Comparison of ENCODE assay signal across 8 cellular contexts in the genomic region with DNA sequence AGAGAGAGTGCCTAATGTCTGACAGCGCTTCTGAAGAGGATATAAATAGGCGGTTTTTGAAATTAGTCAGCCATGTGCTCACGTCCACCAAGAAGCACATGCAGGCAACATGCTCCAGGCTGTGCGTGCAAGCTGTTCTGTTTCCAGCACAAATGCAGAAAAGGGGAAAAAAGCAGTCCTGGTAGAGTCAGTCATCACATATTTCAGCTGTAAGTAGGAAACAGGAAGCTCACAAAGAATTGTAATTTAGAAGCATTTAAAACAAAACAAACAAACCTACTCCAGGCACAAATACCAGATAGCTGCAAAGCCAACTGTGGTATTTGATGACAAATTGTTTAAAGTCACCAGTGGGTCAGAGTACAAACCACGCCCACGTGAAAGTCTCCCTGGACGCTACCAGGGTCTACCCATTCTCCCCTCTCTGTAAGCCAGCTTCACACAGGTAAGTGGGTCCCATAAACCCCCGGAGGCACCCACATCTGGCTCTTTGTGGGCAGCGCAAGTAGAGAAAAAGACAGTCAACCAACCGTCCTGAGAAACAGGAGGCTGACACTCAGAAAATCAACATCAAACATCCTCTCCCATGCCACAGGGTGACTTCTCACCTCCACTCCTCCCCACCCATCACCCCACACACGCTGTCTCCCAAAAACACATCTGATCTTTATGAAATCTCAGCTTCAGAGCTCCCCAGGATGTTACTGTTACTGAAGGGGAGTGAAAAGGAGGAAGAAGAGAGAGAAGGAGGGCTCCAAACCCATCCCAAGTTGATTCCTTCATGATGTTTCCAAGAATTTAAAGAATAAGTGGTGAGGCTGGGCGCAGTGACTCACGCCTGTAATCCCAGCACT.
A peak's percentile ranks its signal among the peaks of the same experiment; 100 is the strongest.
DNase-seq lines count a peak whose midpoint lies in the region; ATAC-seq and TF ChIP-seq lines count a peak whose summit lies in the region.

No MANE protein-coding gene starts in this region.

- H3F3A ChIP-seq in PC-3 (ENCODE audit: low read length, unreplicated experiment), result no peaks in the 10 kb centered on the region

- no peaks in the 10 kb centered on the region for H4K20me1 ChIP-seq in PC-3 (ENCODE audit: low read length)

- H2AFZ ChIP-seq in PC-3 (ENCODE audit: low read length), result no peak overlapping the region

- no peaks in the 10 kb centered on the region for H3K9me2 ChIP-seq in PC-3 (replicated peaks; ENCODE audit: low read length)

- H3K9me3 ChIP-seq in PC-3 (ENCODE audit: low read length) (no peaks in the 10 kb centered on the region), mucosa of rectum (ENCODE audit: control insufficient read depth in 2 of 2, low read length in 2 of 2) (no peaks in the 10 kb centered on the region)

- peaks cover 70% of the 10 kb centered on the region for H3K4me1 ChIP-seq in PC-3 (ENCODE audit: insufficient read depth, low read length)
- peaks cover 18 to 19% of the 10 kb centered on the region in 2 donors for H3K4me1 ChIP-seq in mucosa of rectum (ENCODE audit: control insufficient read depth in 2 of 2, insufficient read depth in 2 of 2, low read length in 2 of 2)

- peak overlapping the region; percentile 83 for H3K9ac ChIP-seq in PC-3 (ENCODE audit: low read length)
- H3K9ac ChIP-seq in mucosa of rectum (ENCODE audit: low read depth in 1 of 2, low read length in 2 of 2), result peak overlapping the region in 1 of 2 donors; percentile 24

- TSS peak; percentile 68 for BruUV-seq in PC-3 (replicated peaks; lab: Mats Ljungman, UMichigan)

- ATAC-seq in PC-3, result peak; percentile 64

- H3K36me3 ChIP-seq in PC-3 (ENCODE audit: low read depth, low read length) (peaks cover 18% of the 10 kb centered on the region; the same call in 1 of the 2 replicates), mucosa of rectum (ENCODE audit: control insufficient read depth in 2 of 2, insufficient read depth in 2 of 2, low read length in 2 of 2) (peaks cover 0 to 9% of the 10 kb centered on the region in 2 donors)

- POLR2A ChIA-PET in PC-3 (lab: Charles Lee; ENCODE audit: unreplicated experiment), result interaction anchor here (0.5 to 1.0 kb wide), 4 partner anchors 10 to 372 kb away, joined by 3 to 8 read pairs (median 4); no protein-coding TSS in a partner anchor

- peak overlapping the region; percentile 64 for H3K4me2 ChIP-seq in PC-3 (ENCODE audit: low read length)

- H3K4me3 ChIP-seq in PC-3 (ENCODE audit: low read length), result peak overlapping the region; percentile 37
- peak overlapping the region; percentile 7 for H3K4me3 ChIP-seq in choroid plexus epithelial cell (ENCODE audit: low read depth, low read length)
- H3K4me3 ChIP-seq in mucosa of rectum (ENCODE audit: low read length in 2 of 2), result peak overlapping the region in 1 of 2 donors; percentile 46

- H3K27me3 ChIP-seq in PC-3 (ENCODE audit: low read length), result no peaks in the 10 kb centered on the region
- no peaks in the 10 kb centered on the region for H3K27me3 ChIP-seq in mucosa of rectum (ENCODE audit: control insufficient read depth in 2 of 2, insufficient read depth in 2 of 2, low read length in 2 of 2)

- H3K27ac ChIP-seq in PC-3 (ENCODE audit: low read length) (peak overlapping the region; percentile 98), mucosa of rectum (ENCODE audit: low read depth in 2 of 2, low read length in 2 of 2) (peak overlapping the region; percentile 61 to 69)

- CTCF ChIA-PET in PC-3 (lab: Charles Lee), result interaction anchor here (0.6 kb wide), 1 partner anchor 13 kb away, joined by 3 read pairs; no protein-coding TSS in a partner anchor

- DNase-seq in GM03348 (ENCODE audit: low spot score), result peak; percentile 83
- DNase-seq in H4 (ENCODE audit: low spot score), result peak; percentile 87
- DNase-seq in PC-3, result peak; percentile 77
- DNase-seq in choroid plexus epithelial cell (ENCODE audit: low read depth), result peak; percentile 92
- no peak for DNase-seq in SIG-M5 treated with dmso at 0.1 percent for 504 hours (lab: John Stamatoyannopoulos, UW; ENCODE audit: unreplicated experiment)
- no peak for DNase-seq in DMS153 (lab: John Stamatoyannopoulos, UW)
- no peak for DNase-seq in COR-L47 (lab: John Stamatoyannopoulos, UW)

- TF ChIP-seq CTCF in PC-3 (conservative IDR thresholded peaks at IDR 0.05; ENCODE audit: low read depth, low read length) (no peak), choroid plexus epithelial cell (conservative IDR thresholded peaks at IDR 0.05; ENCODE audit: low read depth, low read length) (no peak)

- intact Hi-C loops in PC-3 (cut with micrococcal nuclease), result loop anchor here (1.0 to 5.0 kb wide), 2 partner anchors 10 to 41 kb away; no protein-coding TSS in a partner anchor

- H3K79me2 ChIP-seq in PC-3 (ENCODE audit: low read length), result peaks cover 78% of the 10 kb centered on the region

Comparison
In these comparisons a context has a peak if more than half of its experiments do, and no peak if none do; other contexts are left out.
1. DNase-seq: peak in GM03348 (single experiment), H4 (single experiment), PC-3 (single experiment) and choroid plexus epithelial cell (single experiment); none in SIG-M5 treated with dmso at 0.1 percent for 504 hours (single experiment), DMS153 (single experiment) and COR-L47 (single experiment).